ENCODE assay signal across 11 cellular contexts in the genomic region with DNA sequence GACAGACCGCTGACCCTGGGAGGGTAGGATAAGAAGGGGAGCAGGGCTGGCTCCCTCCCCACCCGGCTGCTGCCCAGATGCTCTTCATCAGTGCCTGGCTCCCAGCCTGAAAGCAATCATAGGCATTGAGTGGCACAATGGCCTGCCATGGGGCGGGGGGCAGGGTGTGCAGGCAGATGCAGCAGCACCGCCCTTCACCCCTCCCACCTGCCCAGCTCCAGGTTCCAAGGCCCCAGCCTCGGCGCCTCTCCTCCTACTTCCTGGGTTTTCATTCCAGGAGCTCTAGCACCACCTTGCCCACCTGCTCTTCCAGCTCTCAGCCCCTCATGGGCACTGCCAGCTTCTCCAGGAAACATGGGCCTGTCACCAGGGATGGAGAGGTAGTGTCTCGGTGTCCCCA.
DNase-seq lines count a peak whose midpoint lies in the region; ATAC-seq and TF ChIP-seq lines count a peak whose summit lies in the region.
"Had no signal": no experiment of that assay in that cellular context is flagged by ENCODE, and none has a peak within 500 bp of the region (broad histone marks: within the 10 kb centered on the region; RNA-seq: fewer than 3 reads in every experiment).

No MANE protein-coding gene starts in this region.

- H3K4me1 Mint-ChIP-seq in brain = peaks cover 67% of the 10 kb centered on the region
- H3K4me1 Mint-ChIP-seq in glutamatergic neuron (ENCODE audit: low read depth, unreplicated experiment) = no peaks in the 10 kb centered on the region

- H3F3A ChIP-seq in SK-N-SH (replicated peaks; ENCODE audit: insufficient read depth) = no peaks in the 10 kb centered on the region

- H3K27ac Mint-ChIP-seq in brain = peak overlapping the region in 3 of 5 experiments; percentile 41 to 79 (median 56)
- no peak overlapping the region for H3K27ac Mint-ChIP-seq in glutamatergic neuron (ENCODE audit: unreplicated experiment)
- H3K27ac Mint-ChIP-seq: activated B cell treated with CpG ODN at 0.5 μM for 24 hours had no signal

- POLR2A ChIA-PET in SK-N-SH (lab: Yijun Ruan, JAX) = no interaction called here

- H2AFZ ChIP-seq in SK-N-SH (ENCODE audit: low read depth) = no peak overlapping the region

- no peak; the same call in 1 of the 2 replicates for TF ChIP-seq CTCF in SK-N-SH (IDR thresholded peaks at IDR 0.05)
- no peak for TF ChIP-seq CTCF in brain (conservative IDR thresholded peaks at IDR 0.05)
- TF ChIP-seq CTCF in stomach (IDR thresholded peaks at IDR 0.05) = peak in 1 of 7 experiments; percentile 21
- no peak for TF ChIP-seq CTCF in glutamatergic neuron (IDR thresholded peaks at IDR 0.05; ENCODE audit: partially characterized antibody, unreplicated experiment)

- TF ChIP-seq POLR2A in stomach (IDR thresholded peaks at IDR 0.05) = no peak

- no peak for ATAC-seq in SK-N-SH treated with all-trans-retinoic acid at 6 μM for 48 hours

- H3K4me3 Mint-ChIP-seq in brain (no peak overlapping the region), glutamatergic neuron (ENCODE audit: unreplicated experiment) (no peak overlapping the region)
- H3K4me3 Mint-ChIP-seq: activated B cell treated with CpG ODN at 0.5 μM for 24 hours had no signal

- H3K9ac ChIP-seq in SK-N-SH = no peak overlapping the region

- H3K9me3 Mint-ChIP-seq in brain (peaks cover 0 to 4% (median 0%) of the 10 kb centered on the region in 5 experiments), glutamatergic neuron (ENCODE audit: unreplicated experiment) (peaks cover 8% of the 10 kb centered on the region)
- H3K9me3 Mint-ChIP-seq: activated B cell treated with CpG ODN at 0.5 μM for 24 hours had no signal

- H3K4me1 ChIP-seq in SK-N-SH (ENCODE audit: control insufficient read depth in 1 of 2, insufficient read depth in 2 of 2, low read depth in 1 of 2, low read length in 1 of 2) = peaks cover 0 to 30% of the 10 kb centered on the region in 2 experiments; a peak in 1 of 4 replicates
- H3K4me1 ChIP-seq in stomach = no peaks in the 10 kb centered on the region

- peaks cover 17% of the 10 kb centered on the region for H3K27me3 ChIP-seq in SK-N-SH (ENCODE audit: insufficient read depth)
- H3K27me3 ChIP-seq in stomach = peaks cover 0 to 42% (median 0%) of the 10 kb centered on the region in 3 donors

- no peaks in the 10 kb centered on the region for H3K9me3 ChIP-seq in SK-N-SH
- H3K9me3 ChIP-seq in stomach = no peaks in the 10 kb centered on the region

- H3K4me2 ChIP-seq in SK-N-SH = no peak overlapping the region

- DNase-seq in SK-N-SH (peak; percentile 50), NCI-H2171 (lab: John Stamatoyannopoulos, UW) (peak; percentile 94), stomach (peak; percentile 34), glutamatergic neuron (no peak), NCI-H187 treated with DMSO at 0.1 percent for 48 hours (lab: John Stamatoyannopoulos, UW) (no peak), ecto neural progenitor cell (ENCODE audit: low spot score) (no peak)
- DNase-seq: activated B cell treated with CpG ODN at 0.5 μM for 24 hours; activated T-cell treated with anti-CD3 and anti-CD28 coated beads, Interleukin-2, amount 50 U/mL, for 48 hours; hippocampal formation had no signal

- H3K79me2 ChIP-seq in SK-N-SH (ENCODE audit: insufficient read depth) = no peaks in the 10 kb centered on the region

- H3K4me3 ChIP-seq in SK-N-SH (ENCODE audit: low read depth in 2 of 2, low read length in 1 of 2) (no peak overlapping the region), stomach (no peak overlapping the region)

- no peaks in the 10 kb centered on the region for H3K9me2 ChIP-seq in SK-N-SH

- TF ChIP-seq EP300 in SK-N-SH (IDR thresholded peaks at IDR 0.05; ENCODE audit: borderline replicate concordance in 1 of 2, low read depth in 1 of 2, low read length in 1 of 2) = no peak
- TF ChIP-seq EP300 in stomach (IDR thresholded peaks at IDR 0.05) = no peak

- intact Hi-C loops in stomach (cut with DNase I; ENCODE audit: low total_unique reads) = no loop called here

- CTCF ChIA-PET in SK-N-SH (lab: Yijun Ruan, JAX) = interaction anchor here (1.0 to 2.8 kb wide), 7 partner anchors 10 to 235 kb away, joined by 3 to 17 read pairs (median 4); no protein-coding TSS in a partner anchor

- WGBS in SK-N-SH (ENCODE audit: low lambda C conversion rate) = 50% methylated on average over 5 of the region's 7 CpGs
- WGBS in stomach, 5 donors = 40 to 78% (median 48%) methylated on average over 5 to 7 of the region's 7 CpGs

- no peaks in the 10 kb centered on the region for H4K20me1 ChIP-seq in SK-N-SH (ENCODE audit: insufficient read depth)

- TF ChIP-seq RAD21 in SK-N-SH (IDR thresholded peaks at IDR 0.05; ENCODE audit: low read length) = peak; percentile 54

- no peak overlapping the region for H3K27ac ChIP-seq in SK-N-SH (ENCODE audit: low read depth in 2 of 2, low read length in 1 of 2)
- H3K27ac ChIP-seq in stomach = no peak overlapping the region

- H3K36me3 ChIP-seq in SK-N-SH (replicated peaks in 1 of 2; ENCODE audit: control insufficient read depth in 1 of 2, insufficient read depth in 2 of 2, low read length in 1 of 2) (no peaks in the 10 kb centered on the region), stomach (no peaks in the 10 kb centered on the region)

- no peaks in the 10 kb centered on the region for H3K36me3 Mint-ChIP-seq in brain
- H3K36me3 Mint-ChIP-seq in glutamatergic neuron (ENCODE audit: unreplicated experiment) = no peaks in the 10 kb centered on the region

- H3K27me3 Mint-ChIP-seq in brain (peaks cover 32% of the 10 kb centered on the region), glutamatergic neuron (ENCODE audit: unreplicated experiment) (peaks cover 8% of the 10 kb centered on the region)

TF ChIP-seq in SK-N-SH, 30 proteins besides CTCF, POLR2A, EP300 and RAD21:
- peak; percentile 22; the same call in 1 of the 2 replicates for TF ChIP-seq SMC3 (IDR thresholded peaks at IDR 0.05; ENCODE audit: low read depth, low read length)
- no peak for TF ChIP-seq CHD2 (IDR thresholded peaks at IDR 0.05; ENCODE audit: low read length, partially characterized antibody)
TF ChIP-seq in SK-N-SH: peak in this region for 1.

TF ChIP-seq in SK-N-SH treated with all-trans-retinoic acid at 6 μM for 48 hours, 23 proteins besides CTCF, POLR2A, EP300 and RAD21:
- TF ChIP-seq TCF4 (CRISPR knock-in tag; IDR thresholded peaks at IDR 0.05; ENCODE audit: borderline replicate concordance) (no peak), CSRNP3 (CRISPR knock-in tag; IDR thresholded peaks at IDR 0.05) (no peak), ZC3H10 (CRISPR knock-in tag; IDR thresholded peaks at IDR 0.05) (no peak), ZNF565 (CRISPR knock-in tag; conservative IDR thresholded peaks at IDR 0.05; ENCODE audit: low read depth) (no peak), GLIS3 (CRISPR knock-in tag; IDR thresholded peaks at IDR 0.05) (no peak), ZFP30 (CRISPR knock-in tag; IDR thresholded peaks at IDR 0.05) (no peak), SNAI2 (CRISPR knock-in tag; IDR thresholded peaks at IDR 0.05) (no peak), ISL1 (CRISPR knock-in tag; IDR thresholded peaks at IDR 0.05) (no peak), ESRRG (CRISPR knock-in tag; IDR thresholded peaks at IDR 0.05) (no peak), RARB (CRISPR knock-in tag; IDR thresholded peaks at IDR 0.05) (no peak), ZFP3 (CRISPR knock-in tag; IDR thresholded peaks at IDR 0.05) (no peak)
- TF ChIP-seq, protein P1, sequence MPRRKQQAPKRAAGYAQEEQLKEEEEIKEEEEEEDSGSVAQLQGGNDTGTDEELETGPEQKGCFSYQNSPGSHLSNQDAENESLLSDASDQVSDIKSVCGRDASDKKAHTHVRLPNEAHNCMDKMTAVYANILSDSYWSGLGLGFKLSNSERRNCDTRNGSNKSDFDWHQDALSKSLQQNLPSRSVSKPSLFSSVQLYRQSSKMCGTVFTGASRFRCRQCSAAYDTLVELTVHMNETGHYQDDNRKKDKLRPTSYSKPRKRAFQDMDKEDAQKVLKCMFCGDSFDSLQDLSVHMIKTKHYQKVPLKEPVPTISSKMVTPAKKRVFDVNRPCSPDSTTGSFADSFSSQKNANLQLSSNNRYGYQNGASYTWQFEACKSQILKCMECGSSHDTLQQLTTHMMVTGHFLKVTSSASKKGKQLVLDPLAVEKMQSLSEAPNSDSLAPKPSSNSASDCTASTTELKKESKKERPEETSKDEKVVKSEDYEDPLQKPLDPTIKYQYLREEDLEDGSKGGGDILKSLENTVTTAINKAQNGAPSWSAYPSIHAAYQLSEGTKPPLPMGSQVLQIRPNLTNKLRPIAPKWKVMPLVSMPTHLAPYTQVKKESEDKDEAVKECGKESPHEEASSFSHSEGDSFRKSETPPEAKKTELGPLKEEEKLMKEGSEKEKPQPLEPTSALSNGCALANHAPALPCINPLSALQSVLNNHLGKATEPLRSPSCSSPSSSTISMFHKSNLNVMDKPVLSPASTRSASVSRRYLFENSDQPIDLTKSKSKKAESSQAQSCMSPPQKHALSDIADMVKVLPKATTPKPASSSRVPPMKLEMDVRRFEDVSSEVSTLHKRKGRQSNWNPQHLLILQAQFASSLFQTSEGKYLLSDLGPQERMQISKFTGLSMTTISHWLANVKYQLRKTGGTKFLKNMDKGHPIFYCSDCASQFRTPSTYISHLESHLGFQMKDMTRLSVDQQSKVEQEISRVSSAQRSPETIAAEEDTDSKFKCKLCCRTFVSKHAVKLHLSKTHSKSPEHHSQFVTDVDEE (CRISPR knock-in tag; IDR thresholded peaks at IDR 0.05) = no peak
- TF ChIP-seq, protein P2, sequence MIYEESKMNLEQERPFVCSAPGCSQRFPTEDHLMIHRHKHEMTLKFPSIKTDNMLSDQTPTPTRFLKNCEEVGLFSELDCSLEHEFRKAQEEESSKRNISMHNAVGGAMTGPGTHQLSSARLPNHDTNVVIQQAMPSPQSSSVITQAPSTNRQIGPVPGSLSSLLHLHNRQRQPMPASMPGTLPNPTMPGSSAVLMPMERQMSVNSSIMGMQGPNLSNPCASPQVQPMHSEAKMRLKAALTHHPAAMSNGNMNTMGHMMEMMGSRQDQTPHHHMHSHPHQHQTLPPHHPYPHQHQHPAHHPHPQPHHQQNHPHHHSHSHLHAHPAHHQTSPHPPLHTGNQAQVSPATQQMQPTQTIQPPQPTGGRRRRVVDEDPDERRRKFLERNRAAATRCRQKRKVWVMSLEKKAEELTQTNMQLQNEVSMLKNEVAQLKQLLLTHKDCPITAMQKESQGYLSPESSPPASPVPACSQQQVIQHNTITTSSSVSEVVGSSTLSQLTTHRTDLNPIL (CRISPR knock-in tag; IDR thresholded peaks at IDR 0.05; ENCODE audit: low read depth) = no peak

Comparison
In these comparisons a context has a peak if more than half of its experiments do, and no peak if none do; other contexts are left out.
1. DNase-seq: peak in SK-N-SH (single experiment), NCI-H2171 (single experiment) and stomach (single experiment); none in glutamatergic neuron (single experiment), NCI-H187 treated with DMSO at 0.1 percent for 48 hours (single experiment) and ecto neural progenitor cell (single experiment).